ENCODE assay signal across 10 cellular contexts in the genomic region with DNA sequence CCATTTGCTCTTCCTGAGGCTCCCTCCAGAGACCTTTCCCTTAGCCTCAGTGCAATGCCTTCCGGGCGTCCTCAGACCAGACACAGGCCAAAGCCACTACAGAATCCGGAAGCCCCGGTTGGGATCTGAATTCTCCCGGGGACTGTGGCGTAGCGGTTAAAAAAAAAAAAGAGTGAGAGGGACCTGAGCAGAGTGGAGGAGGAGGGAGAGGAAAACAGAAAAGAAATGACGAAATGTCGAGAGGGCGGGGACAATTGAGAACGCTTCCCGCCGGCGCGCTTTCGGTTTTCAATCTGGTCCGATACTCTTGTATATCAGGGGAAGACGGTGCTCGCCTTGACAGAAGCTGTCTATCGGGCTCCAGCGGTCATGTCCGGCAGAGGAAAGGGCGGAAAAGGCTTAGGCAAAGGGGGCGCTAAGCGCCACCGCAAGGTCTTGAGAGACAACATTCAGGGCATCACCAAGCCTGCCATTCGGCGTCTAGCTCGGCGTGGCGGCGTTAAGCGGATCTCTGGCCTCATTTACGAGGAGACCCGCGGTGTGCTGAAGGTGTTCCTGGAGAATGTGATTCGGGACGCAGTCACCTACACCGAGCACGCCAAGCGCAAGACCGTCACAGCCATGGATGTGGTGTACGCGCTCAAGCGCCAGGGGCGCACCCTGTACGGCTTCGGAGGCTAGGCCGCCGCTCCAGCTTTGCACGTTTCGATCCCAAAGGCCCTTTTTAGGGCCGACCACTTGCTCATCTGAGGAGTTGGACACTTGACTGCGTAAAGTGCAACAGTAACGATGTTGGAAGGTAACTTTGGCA. TPM values are rescaled to one million over a fixed set of nuclear protein-coding genes. Genes with fewer than 3 reads are reported as not detected.
DNase-seq lines count a peak whose midpoint lies in the region; ATAC-seq and TF ChIP-seq lines count a peak whose summit lies in the region.
"Not testable (repeated sequence)": the region's sequence is repeated elsewhere in the genome, so short reads cannot be mapped to it uniquely, and the experiment has no call there.
"Had no signal": no experiment of that assay in that cellular context is flagged by ENCODE, and none has a peak within 500 bp of the region (broad histone marks: within the 10 kb centered on the region; RNA-seq: fewer than 3 reads in every experiment).

No MANE protein-coding gene starts in this region.

- not testable (repeated sequence) for H3K36me3 ChIP-seq in heart left ventricle, gastrocnemius medialis

- TF ChIP-seq POLR2A in heart left ventricle (IDR thresholded peaks at IDR 0.05); gastrocnemius medialis (IDR thresholded peaks at IDR 0.05): not testable (repeated sequence)

- DNase-seq in Calu3; activated CD4-positive, alpha-beta T cell treated with anti-CD3 and anti-CD28 coated beads for 36 hours; heart left ventricle; gastrocnemius medialis: not testable (repeated sequence)

- intact Hi-C loops in Calu3 (cut with micrococcal nuclease; ENCODE audit: unreplicated experiment); activated CD4-positive, alpha-beta T cell treated with anti-CD3 and anti-CD28 coated beads for 36 hours (cut with DNase I, micrococcal nuclease); heart left ventricle (cut with DNase I); gastrocnemius medialis (cut with DNase I; ENCODE audit: low total_unique reads): not testable (repeated sequence)

- H3K4me3 Mint-ChIP-seq in Calu3 (ENCODE audit: low read depth, unreplicated experiment); activated CD4-positive, alpha-beta T cell treated with anti-CD3 and anti-CD28 coated beads for 36 hours: not testable (repeated sequence)

- in situ Hi-C loops in gastrocnemius medialis (cut with MboI; ENCODE audit: low sequenced_read_pairs in 4 of 4): not testable (repeated sequence)

- not testable (repeated sequence) for H3K27ac ChIP-seq in heart left ventricle, gastrocnemius medialis

- H3K4me1 Mint-ChIP-seq in Calu3 (ENCODE audit: low read depth, unreplicated experiment); activated CD4-positive, alpha-beta T cell treated with anti-CD3 and anti-CD28 coated beads for 36 hours: not testable (repeated sequence)

- H3K9me3 ChIP-seq in heart left ventricle, gastrocnemius medialis: not testable (repeated sequence)

- BruUV-seq in Calu3 (replicated peaks; lab: Mats Ljungman, UMichigan): TSS peak; percentile 74

- not testable (repeated sequence) for H3K9me3 Mint-ChIP-seq in Calu3 (ENCODE audit: low read depth, unreplicated experiment); activated CD4-positive, alpha-beta T cell treated with anti-CD3 and anti-CD28 coated beads for 36 hours (ENCODE audit: low read depth)

- CTCF ChIA-PET in Calu3 (lab: Charles Lee); activated CD4-positive, alpha-beta T cell treated with anti-CD3 and anti-CD28 coated beads for 36 hours (lab: Charles Lee): not testable (repeated sequence)

- WGBS in heart left ventricle, 4 donors: no CpG with 5 or more reads among the region's 55 CpGs

- TF ChIP-seq CTCF in Calu3 (IDR thresholded peaks at IDR 0.05; ENCODE audit: unreplicated experiment); heart left ventricle (IDR thresholded peaks at IDR 0.05); gastrocnemius medialis (IDR thresholded peaks at IDR 0.05 in 4 of 5, conservative IDR thresholded peaks at IDR 0.05 in 1 of 5): not testable (repeated sequence)

- not testable (repeated sequence) for H3K36me3 Mint-ChIP-seq in Calu3 (ENCODE audit: insufficient read depth, unreplicated experiment); activated CD4-positive, alpha-beta T cell treated with anti-CD3 and anti-CD28 coated beads for 36 hours (ENCODE audit: low read depth)

- POLR2A ChIA-PET in activated CD4-positive, alpha-beta T cell treated with anti-CD3 and anti-CD28 coated beads for 36 hours (lab: Charles Lee): not testable (repeated sequence)

- H3K27ac Mint-ChIP-seq in Calu3 (ENCODE audit: unreplicated experiment); activated CD4-positive, alpha-beta T cell treated with anti-CD3 and anti-CD28 coated beads for 36 hours: not testable (repeated sequence)

- H3K27me3 Mint-ChIP-seq in Calu3 (ENCODE audit: unreplicated experiment); activated CD4-positive, alpha-beta T cell treated with anti-CD3 and anti-CD28 coated beads for 36 hours: not testable (repeated sequence)

- ATAC-seq in GM19324 (IDR thresholded peaks at IDR 0.05; ENCODE audit: low FRiP score, unreplicated experiment): peak; percentile 70
- peak; percentile 60 for ATAC-seq in GM21619 (IDR thresholded peaks at IDR 0.05; ENCODE audit: unreplicated experiment)
- peak; percentile 56 for ATAC-seq in HG02943 (IDR thresholded peaks at IDR 0.05; ENCODE audit: low read depth, unreplicated experiment)
- ATAC-seq in HG03432 (IDR thresholded peaks at IDR 0.05; ENCODE audit: unreplicated experiment): peak; percentile 70
- peak; percentile 80 for ATAC-seq in activated CD4-positive, alpha-beta T cell treated with anti-CD3 and anti-CD28 coated beads for 36 hours
- peak; percentile 89 to 91 (median 90) for ATAC-seq in heart left ventricle
- ATAC-seq in gastrocnemius medialis: peak; percentile 89 to 91

- not testable (repeated sequence) for H3K4me3 ChIP-seq in heart left ventricle, gastrocnemius medialis

- not testable (repeated sequence) for H3K27me3 ChIP-seq in heart left ventricle, gastrocnemius medialis

- not testable (repeated sequence) for H3K4me1 ChIP-seq in heart left ventricle, gastrocnemius medialis

RNA-seq across cellular contexts. Expression of a gene that starts 50.0 kb away (rescaled TPM):
- total RNA-seq in Calu3 (2022): not detected in 2 replicates
- total RNA-seq in activated CD4-positive, alpha-beta T cell treated with anti-CD3 and anti-CD28 coated beads for 36 hours: not detected
- total RNA-seq in heart left ventricle: 10 to 100 TPM in 1 of 9 donors, 1 to 10 TPM in 6, under 1 TPM in 1, not detected in 1; 0.37 to 52.0 (median 1.9) TPM
- polyA plus RNA-seq in heart left ventricle: 1 to 10 TPM; 1.1 to 2.7 TPM
- total RNA-seq in gastrocnemius medialis: 1 to 10 TPM in 1 of 4 donors, not detected in 3; 2.5 TPM
- total RNA-seq: activated CD4-positive, alpha-beta T cell treated with anti-CD3 and anti-CD28 coated beads, Interleukin-2, amount 10 ng/mL, durations not matched to agents 7 days and 5 days had no signal
- polyA plus RNA-seq: AG04450 had no signal
